In genomic region chr3:66449411-66449931, GRCh38 we compare ENCODE assay signal across 10 cellular contexts. TPM values are rescaled to one million over a fixed set of nuclear protein-coding genes. Genes with fewer than 3 reads are reported as not detected.
DNase-seq lines count a peak whose midpoint lies in the region; ATAC-seq and FAIRE-seq lines count a peak whose summit lies in the region.
"Had no signal": no experiment of that assay in that cellular context is flagged by ENCODE, and none has a peak within 500 bp of the region (broad histone marks: within the 10 kb centered on the region; RNA-seq: fewer than 3 reads in every experiment).

No MANE protein-coding gene starts in this region.

- no peak overlapping the region for H3K4me3 Mint-ChIP-seq in stimulated activated memory B cell treated with anti-CD40 and anti-IgM and Interleukin-4, amounts not matched to agents 10 μg/mL and 1 μg/mL and 100 μg/mL, for 72 hours

- H3K27me3 Mint-ChIP-seq in stimulated activated memory B cell treated with anti-CD40 and anti-IgM and Interleukin-4, amounts not matched to agents 10 μg/mL and 1 μg/mL and 100 μg/mL, for 72 hours = no peaks in the 10 kb centered on the region

- WGBS in esophagus, 2 donors = 34 to 36% methylated on average over 6 of the region's 6 CpGs

- no peaks in the 10 kb centered on the region for H3K36me3 Mint-ChIP-seq in stimulated activated memory B cell treated with anti-CD40 and anti-IgM and Interleukin-4, amounts not matched to agents 10 μg/mL and 1 μg/mL and 100 μg/mL, for 72 hours

- H3K27ac Mint-ChIP-seq in stimulated activated memory B cell treated with anti-CD40 and anti-IgM and Interleukin-4, amounts not matched to agents 10 μg/mL and 1 μg/mL and 100 μg/mL, for 72 hours = no peak overlapping the region

- ATAC-seq in GM18873 (IDR thresholded peaks at IDR 0.05; ENCODE audit: low FRiP score, unreplicated experiment) = peak; percentile 75
- peak; percentile 68 for ATAC-seq in HG03280 (IDR thresholded peaks at IDR 0.05; ENCODE audit: unreplicated experiment)
- ATAC-seq in stimulated activated memory B cell treated with anti-CD40 and anti-IgM and Interleukin-4, amounts not matched to agents 10 μg/mL and 1 μg/mL and 100 μg/mL, for 72 hours = peak; percentile 58

- H3K9me3 Mint-ChIP-seq in stimulated activated memory B cell treated with anti-CD40 and anti-IgM and Interleukin-4, amounts not matched to agents 10 μg/mL and 1 μg/mL and 100 μg/mL, for 72 hours = no peaks in the 10 kb centered on the region

- H3K27ac ChIP-seq in esophagus (ENCODE audit: low read depth in 2 of 2, low read length in 1 of 2) = peak overlapping the region; percentile 62 to 91
- H3K27ac ChIP-seq: WERI-Rb-1 had no signal

- no peak overlapping the region for H3K4me3 ChIP-seq in esophagus (ENCODE audit: low read depth in 1 of 2, low read length in 2 of 2)

- peaks cover 5 to 7% of the 10 kb centered on the region in 2 donors for H3K4me1 ChIP-seq in esophagus (ENCODE audit: control insufficient read depth in 2 of 2, insufficient read depth in 2 of 2, low read length in 1 of 2)

- no peaks in the 10 kb centered on the region for H3K4me1 Mint-ChIP-seq in stimulated activated memory B cell treated with anti-CD40 and anti-IgM and Interleukin-4, amounts not matched to agents 10 μg/mL and 1 μg/mL and 100 μg/mL, for 72 hours

- H3K9me3 ChIP-seq in esophagus (ENCODE audit: control insufficient read depth in 2 of 2, insufficient read depth in 1 of 2, low read depth in 1 of 2, low read length in 1 of 2) = no peaks in the 10 kb centered on the region

- H3K36me3 ChIP-seq in esophagus (ENCODE audit: control insufficient read depth in 2 of 2, insufficient read depth in 2 of 2, low read length in 1 of 2) = no peaks in the 10 kb centered on the region
- H3K36me3 ChIP-seq: WERI-Rb-1 had no signal

- FAIRE-seq in HTR-8/SVneo (lab: Jason Lieb, UNC) = no peak

- no peak for DNase-seq in activated CD4-positive, alpha-beta T cell treated with anti-CD3 and anti-CD28 coated beads, Interleukin-2, amount 50 U/mL, for 1 hour
- no peak for DNase-seq in HTR-8/SVneo (ENCODE audit: insufficient read length, low spot score)
- DNase-seq in stimulated activated CD4-positive, alpha-beta T cell treated with anti-CD3 and anti-CD28 coated beads, Interleukin-15, amount 100 ng/mL, for 24 hours = no peak
- DNase-seq in occipital lobe (lab: John Stamatoyannopoulos, UW) = no peak
- DNase-seq: NCI-H510A treated with DMSO at 0.1 percent for 48 hours, WERI-Rb-1 had no signal

- no peaks in the 10 kb centered on the region for H3K27me3 ChIP-seq in esophagus (ENCODE audit: control insufficient read depth in 1 of 2, insufficient read depth in 2 of 2, low read length in 2 of 2)

RNA-seq across cellular contexts. Expression of gene LRIG1, which starts 51.4 kb away (rescaled TPM):
- 10 to 100 TPM in 1 of 2 donors, 1 to 10 TPM in 1; 6.2 to 11.0 TPM for polyA plus RNA-seq in esophagus
- 72.7 TPM for total RNA-seq in occipital lobe
